18 cellular contexts compared by ENCODE assay signal in the genomic region with DNA sequence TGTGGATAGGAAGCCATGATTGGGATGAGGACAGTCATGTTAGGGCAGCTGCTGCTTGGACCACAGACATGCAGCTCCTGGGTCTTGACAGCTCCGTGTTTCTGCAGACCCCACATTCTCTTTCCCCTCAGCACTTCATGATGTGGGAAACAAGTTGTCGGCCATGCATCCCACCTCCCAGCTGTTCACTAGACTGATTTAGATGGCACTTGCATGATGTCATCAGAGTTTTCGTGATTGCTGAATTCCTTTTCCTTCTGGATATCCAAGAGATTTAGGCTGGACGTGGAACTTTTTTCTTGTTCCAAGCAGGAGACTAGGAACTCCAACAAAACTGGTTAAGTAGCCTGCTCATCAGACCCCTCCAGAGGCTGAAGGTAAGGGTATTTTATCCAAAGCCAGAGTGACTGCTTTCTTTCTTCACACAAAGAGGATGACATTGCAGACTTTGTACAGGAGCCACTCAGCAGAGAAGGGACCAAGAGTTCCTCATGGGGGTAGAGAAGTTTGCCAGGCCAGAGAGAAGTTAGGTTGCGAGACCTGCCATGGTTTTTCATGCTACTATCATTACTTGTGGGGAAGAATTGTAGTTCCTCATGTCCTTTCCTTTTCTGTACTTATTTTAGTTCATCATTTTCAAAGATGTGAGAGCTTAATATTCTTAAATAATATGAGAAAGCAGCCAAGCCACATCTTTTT.
DNase-seq lines count a peak whose midpoint lies in the region; TF ChIP-seq lines count a peak whose summit lies in the region.
"Had no signal": no experiment of that assay in that cellular context is flagged by ENCODE, and none has a peak within 500 bp of the region (broad histone marks: within the 10 kb centered on the region; RNA-seq: fewer than 3 reads in every experiment).

No MANE protein-coding gene starts in this region.

- in situ Hi-C loops in GM13976 (cut with MboI; ENCODE audit: low sequenced_read_pairs, unreplicated experiment) = no loop called here

- H3K27ac Mint-ChIP-seq in endothelial cell (ENCODE audit: unreplicated experiment) = peak overlapping the region; percentile 86
- H3K27ac Mint-ChIP-seq: activated CD4-positive, alpha-beta memory T cell treated with anti-CD3 and anti-CD28 coated beads, Interleukin-2, amount 10 ng/mL, durations not matched to agents 7 days and 5 days; activated naive CD8-positive, alpha-beta T cell treated with anti-CD3 and anti-CD28 coated beads for 36 hours; T-helper 1 cell treated with Interleukin-12 subunit alpha and Interleukin-12 subunit beta and Interleukin-4 antibody, amounts not matched to agents 30 μg/mL and 1 μg/mL, for 36 hours had no signal

- no peak overlapping the region for H3K4me3 ChIP-seq in skeletal muscle cell (ENCODE audit: low read depth, low read length)
- H3K4me3 ChIP-seq: BLaER1, esophagus muscularis mucosa, suprapubic skin had no signal

- DNase-seq in CD1c-positive myeloid dendritic cell (ENCODE audit: extremely low spot score) (peak; percentile 38), LHCN-M2 (ENCODE audit: low read depth) (peak; percentile 77), endothelial cell (ENCODE audit: low spot score) (no peak), skeletal muscle cell (ENCODE audit: low read depth) (peak; percentile 36), GM13976 (ENCODE audit: low spot score) (no peak)
- no peak for DNase-seq in effector CD8-positive, alpha-beta T cell (lab: John Stamatoyannopoulos, UW)
- no peak for DNase-seq in activated CD4-positive, CD25-positive, alpha-beta regulatory T cell (lab: John Stamatoyannopoulos, UW)
- DNase-seq: activated CD4-positive, alpha-beta memory T cell treated with anti-CD3 and anti-CD28 coated beads, Interleukin-2, amount 10 ng/mL, durations not matched to agents 7 days and 5 days; activated naive CD8-positive, alpha-beta T cell treated with anti-CD3 and anti-CD28 coated beads for 36 hours; activated T-cell treated with anti-CD3 and anti-CD28 coated beads, Interleukin-2, amount 50 U/mL, for 48 hours; DMS153; naive B cell; NCI-H1694; NCI-H226 had no signal

- H3K4me3 Mint-ChIP-seq in endothelial cell (ENCODE audit: unreplicated experiment) = no peak overlapping the region
- H3K4me3 Mint-ChIP-seq: activated CD4-positive, alpha-beta memory T cell treated with anti-CD3 and anti-CD28 coated beads, Interleukin-2, amount 10 ng/mL, durations not matched to agents 7 days and 5 days; activated naive CD8-positive, alpha-beta T cell treated with anti-CD3 and anti-CD28 coated beads for 36 hours; T-helper 1 cell treated with Interleukin-12 subunit alpha and Interleukin-12 subunit beta and Interleukin-4 antibody, amounts not matched to agents 30 μg/mL and 1 μg/mL, for 36 hours had no signal

- H3K27me3 Mint-ChIP-seq in endothelial cell (ENCODE audit: unreplicated experiment) = peaks cover 14% of the 10 kb centered on the region
- H3K27me3 Mint-ChIP-seq: activated CD4-positive, alpha-beta memory T cell treated with anti-CD3 and anti-CD28 coated beads, Interleukin-2, amount 10 ng/mL, durations not matched to agents 7 days and 5 days; activated naive CD8-positive, alpha-beta T cell treated with anti-CD3 and anti-CD28 coated beads for 36 hours; naive B cell had no signal

- H3K9me3 Mint-ChIP-seq in endothelial cell (ENCODE audit: unreplicated experiment) = no peaks in the 10 kb centered on the region
- H3K9me3 Mint-ChIP-seq: activated CD4-positive, alpha-beta memory T cell treated with anti-CD3 and anti-CD28 coated beads, Interleukin-2, amount 10 ng/mL, durations not matched to agents 7 days and 5 days; activated naive CD8-positive, alpha-beta T cell treated with anti-CD3 and anti-CD28 coated beads for 36 hours; naive B cell; T-helper 1 cell treated with Interleukin-12 subunit alpha and Interleukin-12 subunit beta and Interleukin-4 antibody, amounts not matched to agents 30 μg/mL and 1 μg/mL, for 36 hours had no signal

- TF ChIP-seq CTCF in endothelial cell (IDR thresholded peaks at IDR 0.05; ENCODE audit: unreplicated experiment) = no peak
- no peak for TF ChIP-seq CTCF in GM13976 (IDR thresholded peaks at IDR 0.05; ENCODE audit: borderline replicate concordance, control extremely low read depth, extremely low read depth, insufficient read depth, missing control alignments)

- peaks cover 54% of the 10 kb centered on the region for H3K4me1 Mint-ChIP-seq in endothelial cell (ENCODE audit: unreplicated experiment)
- H3K4me1 Mint-ChIP-seq: activated CD4-positive, alpha-beta memory T cell treated with anti-CD3 and anti-CD28 coated beads, Interleukin-2, amount 10 ng/mL, durations not matched to agents 7 days and 5 days had no signal

- H3K36me3 Mint-ChIP-seq in endothelial cell (ENCODE audit: low read depth, unreplicated experiment) = peaks cover 35% of the 10 kb centered on the region

Comparison
In these comparisons a context has a peak if more than half of its experiments do, and no peak if none do; other contexts are left out.
1. DNase-seq: peak in CD1c-positive myeloid dendritic cell (single experiment), LHCN-M2 (single experiment) and skeletal muscle cell (single experiment); none in endothelial cell (single experiment), GM13976 (single experiment), effector CD8-positive, alpha-beta T cell (single experiment) and activated CD4-positive, CD25-positive, alpha-beta regulatory T cell (0 of 4).